In genomic region chr12:110224379-110225304, GRCh38 we compare ENCODE assay signal across 8 cellular contexts. TPM values are rescaled to one million over a fixed set of nuclear protein-coding genes. Genes with fewer than 3 reads are reported as not detected.
DNase-seq lines count a peak whose midpoint lies in the region; FAIRE-seq and TF ChIP-seq lines count a peak whose summit lies in the region.

No MANE protein-coding gene starts in this region.

- no peak overlapping the region for H2AK5ac ChIP-seq in mesendoderm (ENCODE audit: low read length)

- FAIRE-seq in GM12892 (lab: Jason Lieb, UNC): no peak

- H3K4me3 ChIP-seq in mesendoderm (ENCODE audit: low read length): no peak overlapping the region

- TF ChIP-seq POLR2A in GM12892 (IDR thresholded peaks at IDR 0.05; ENCODE audit: low read depth, low read length): no peak

- no peak overlapping the region for H2BK15ac ChIP-seq in mesendoderm (replicated peaks; ENCODE audit: low read depth)

- H3K56ac ChIP-seq in mesendoderm (ENCODE audit: low read length): no peak overlapping the region

- no peak overlapping the region for H4K8ac ChIP-seq in mesendoderm (ENCODE audit: low read depth, low read length)

- DNase-seq in DMS53 (lab: John Stamatoyannopoulos, UW) (peak; percentile 66), NCI-H2196 treated with DMSO at 0.1 percent for 48 hours (lab: John Stamatoyannopoulos, UW; ENCODE audit: unreplicated experiment) (peak; percentile 20), dedifferentiated amniotic fluid mesenchymal stem cell (ENCODE audit: extremely low spot score) (peak; percentile 87), mesendoderm (no peak), DMS79 (lab: John Stamatoyannopoulos, UW) (no peak), NCI-H146 (lab: John Stamatoyannopoulos, UW) (no peak), GM12892 (ENCODE audit: insufficient read length) (no peak)
- no peak for DNase-seq in stimulated activated CD8-positive, alpha-beta memory T cell treated with anti-CD3 and anti-CD28 coated beads, Interleukin-4, amount 100 ng/mL, for 48 hours

- H2BK120ac ChIP-seq in mesendoderm (ENCODE audit: low read depth, low read length): no peak overlapping the region

- no peak overlapping the region for H3K27ac ChIP-seq in mesendoderm (ENCODE audit: low read depth, low read length)

- no peaks in the 10 kb centered on the region for H3K4me1 ChIP-seq in mesendoderm (ENCODE audit: control insufficient read depth, low read depth, low read length)

- no peak overlapping the region for H4K5ac ChIP-seq in mesendoderm (ENCODE audit: low read length)

- no peaks in the 10 kb centered on the region for H3K27me3 ChIP-seq in mesendoderm (ENCODE audit: insufficient read depth, low read length, poor library complexity)

- peak overlapping the region; percentile 68 for H3K18ac ChIP-seq in mesendoderm (ENCODE audit: low read length)

- no peak overlapping the region for H3K4me2 ChIP-seq in mesendoderm (ENCODE audit: low read length)

- no CpG with 5 or more reads among the region's 10 CpGs for WGBS in mesendoderm (ENCODE audit: extremely low coverage, insufficient coverage, low lambda C conversion rate)

- H3K36me3 ChIP-seq in mesendoderm (ENCODE audit: control insufficient read depth, insufficient read depth, low read length): no peaks in the 10 kb centered on the region

- H3K79me2 ChIP-seq in mesendoderm (ENCODE audit: control insufficient read depth, insufficient read depth, low read length): no peaks in the 10 kb centered on the region

- no peak overlapping the region for H3K9ac ChIP-seq in mesendoderm (ENCODE audit: low read length)

- peak overlapping the region; percentile 31 for H3K4ac ChIP-seq in mesendoderm (ENCODE audit: low read depth, low read length)

- H2BK5ac ChIP-seq in mesendoderm (ENCODE audit: low read length): no peak overlapping the region

- H3K79me1 ChIP-seq in mesendoderm (ENCODE audit: low read length): no peaks in the 10 kb centered on the region

- H3K23ac ChIP-seq in mesendoderm (ENCODE audit: low read length): no peak overlapping the region

RNA-seq across cellular contexts. Expression of gene ATP2A2, which starts 56.4 kb away (rescaled TPM):
- polyA plus RNA-seq in mesendoderm (2013, experiment 1 of 2): 127 TPM
- polyA plus RNA-seq in mesendoderm (2013, experiment 2 of 2): 126 TPM
- polyA plus RNA-seq in GM12892 (2012; ENCODE audit: missing spikeins): 53.1 TPM

Comparison
In these comparisons a context has a peak if more than half of its experiments do, and no peak if none do; other contexts are left out.
1. DNase-seq: peak in DMS53 (single experiment), NCI-H2196 treated with DMSO at 0.1 percent for 48 hours (single experiment) and dedifferentiated amniotic fluid mesenchymal stem cell (single experiment); none in mesendoderm (single experiment), stimulated activated CD8-positive, alpha-beta memory T cell treated with anti-CD3 and anti-CD28 coated beads, Interleukin-4, amount 100 ng/mL, for 48 hours (single experiment), DMS79 (single experiment), NCI-H146 (single experiment) and GM12892 (single experiment).